Comparison of ENCODE assay signal across 8 cellular contexts in genomic region chr17:8156174-8156992, GRCh38. TPM values are rescaled to one million over a fixed set of nuclear protein-coding genes. Genes with fewer than 3 reads are reported as not detected.
DNase-seq lines count a peak whose midpoint lies in the region; ATAC-seq and TF ChIP-seq lines count a peak whose summit lies in the region.

No MANE protein-coding gene starts in this region.

- intact Hi-C loops in CD4-positive, alpha-beta memory T cell (cut with micrococcal nuclease), result loop anchor here (1.0 to 5.0 kb wide), 6 partner anchors 17 to 91 kb away; partner anchors contain the start of genes CTC1, PFAS and TMEM107

- H3K4me1 Mint-ChIP-seq in CD4-positive, alpha-beta memory T cell, result peaks cover 38 to 71% (median 55%) of the 10 kb centered on the region in 4 donors
- H3K4me1 Mint-ChIP-seq in activated CD4-positive, alpha-beta memory T cell treated with anti-CD3 and anti-CD28 coated beads, Interleukin-2, amount 10 ng/mL, durations not matched to agents 7 days and 5 days, result peaks cover 51% of the 10 kb centered on the region

- H3K4me3 Mint-ChIP-seq in CD4-positive, alpha-beta memory T cell, result no peak overlapping the region
- H3K4me3 Mint-ChIP-seq in activated CD4-positive, alpha-beta memory T cell treated with anti-CD3 and anti-CD28 coated beads, Interleukin-2, amount 10 ng/mL, durations not matched to agents 7 days and 5 days, result no peak overlapping the region

- WGBS in lung, 2 donors, result 0 to 1% methylated on average over 62 of the region's 62 CpGs

- H3K9me3 Mint-ChIP-seq in CD4-positive, alpha-beta memory T cell, result peaks cover 0 to 7% (median 0%) of the 10 kb centered on the region in 8 donors
- no peaks in the 10 kb centered on the region for H3K9me3 Mint-ChIP-seq in activated CD4-positive, alpha-beta memory T cell treated with anti-CD3 and anti-CD28 coated beads, Interleukin-2, amount 10 ng/mL, durations not matched to agents 7 days and 5 days

- peaks cover 24 to 60% of the 10 kb centered on the region in 2 donors for H3K36me3 Mint-ChIP-seq in CD4-positive, alpha-beta memory T cell
- H3K36me3 Mint-ChIP-seq in activated CD4-positive, alpha-beta memory T cell treated with anti-CD3 and anti-CD28 coated beads, Interleukin-2, amount 10 ng/mL, durations not matched to agents 7 days and 5 days (ENCODE audit: low read depth), result peaks cover 35% of the 10 kb centered on the region

- peak; percentile 68 for ATAC-seq in GM19438 (IDR thresholded peaks at IDR 0.05; ENCODE audit: low read depth, unreplicated experiment)
- peak; percentile 57 for ATAC-seq in HG03571 (IDR thresholded peaks at IDR 0.05; ENCODE audit: unreplicated experiment)
- ATAC-seq in lung (ENCODE audit: insufficient read depth, low FRiP score), result peak; percentile 75

- H3K4me3 ChIP-seq in CD4-positive, alpha-beta memory T cell (ENCODE audit: low read length in 2 of 2), result peak overlapping the region; percentile 90
- peak overlapping the region; percentile 94 for H3K4me3 ChIP-seq in lung

- POLR2A ChIA-PET in CD4-positive, alpha-beta memory T cell (lab: Charles Lee; ENCODE audit: partially characterized antibody), result interaction anchor here (0.6 to 23.4 kb wide), 35 partner anchors 7 to 1121 kb away, joined by 3 to 1074 read pairs (median 4); partner anchors contain the start of genes ALOXE3, AURKB, BORCS6 and CNTROB
- POLR2A ChIA-PET in activated CD4-positive, alpha-beta memory T cell treated with anti-CD3 and anti-CD28 coated beads, Interleukin-2, amount 10 ng/mL, durations not matched to agents 7 days and 5 days (lab: Charles Lee), result interaction anchor here (0.6 to 16.5 kb wide), 21 partner anchors 8 to 827 kb away, joined by 3 to 653 read pairs (median 8); partner anchors contain the start of genes ACAP1, AURKB, BORCS6 and CTC1

- H3K4me1 ChIP-seq in CD4-positive, alpha-beta memory T cell (ENCODE audit: insufficient read depth, low read length), result peaks cover 85% of the 10 kb centered on the region
- peaks cover 5 to 13% of the 10 kb centered on the region in 2 donors for H3K4me1 ChIP-seq in lung (ENCODE audit: control insufficient read depth in 2 of 2, insufficient read depth in 2 of 2, low read length in 2 of 2)

- no peaks in the 10 kb centered on the region for H3K9me3 ChIP-seq in CD4-positive, alpha-beta memory T cell (ENCODE audit: control insufficient read depth in 1 of 2, low read length in 2 of 2)
- H3K9me3 ChIP-seq in lung (ENCODE audit: control insufficient read depth in 2 of 2, insufficient read depth in 1 of 2, low read length in 1 of 2), result no peaks in the 10 kb centered on the region

- no peak overlapping the region for H3K27ac Mint-ChIP-seq in CD4-positive, alpha-beta memory T cell
- no peak overlapping the region for H3K27ac Mint-ChIP-seq in activated CD4-positive, alpha-beta memory T cell treated with anti-CD3 and anti-CD28 coated beads, Interleukin-2, amount 10 ng/mL, durations not matched to agents 7 days and 5 days

- CTCF ChIA-PET in CD4-positive, alpha-beta memory T cell (lab: Charles Lee; ENCODE audit: partially characterized antibody), result interaction anchor here (0.6 to 7.7 kb wide), 19 partner anchors 12 to 470 kb away, joined by 3 to 93 read pairs (median 4); partner anchors contain the start of genes ALOXE3, BORCS6 and CTC1
- CTCF ChIA-PET in activated CD4-positive, alpha-beta memory T cell treated with anti-CD3 and anti-CD28 coated beads, Interleukin-2, amount 10 ng/mL, durations not matched to agents 7 days and 5 days (lab: Charles Lee), result interaction anchor here (0.6 to 7.0 kb wide), 12 partner anchors 11 to 469 kb away, joined by 3 to 44 read pairs (median 4); partner anchors contain the start of genes ALOXE3, HES7 and TP53

- peak overlapping the region; percentile 100 for H3K27ac ChIP-seq in CD4-positive, alpha-beta memory T cell (ENCODE audit: low read depth, low read length)
- H3K27ac ChIP-seq in lung (ENCODE audit: low read depth in 1 of 2, low read length in 1 of 2), result peak overlapping the region; percentile 95 to 100

- no peaks in the 10 kb centered on the region for H3K27me3 ChIP-seq in CD4-positive, alpha-beta memory T cell (ENCODE audit: insufficient read depth, low read length)
- no peaks in the 10 kb centered on the region for H3K27me3 ChIP-seq in lung (ENCODE audit: control insufficient read depth, insufficient read depth)

- H3K27me3 Mint-ChIP-seq in CD4-positive, alpha-beta memory T cell, result no peaks in the 10 kb centered on the region
- H3K27me3 Mint-ChIP-seq in activated CD4-positive, alpha-beta memory T cell treated with anti-CD3 and anti-CD28 coated beads, Interleukin-2, amount 10 ng/mL, durations not matched to agents 7 days and 5 days, result no peaks in the 10 kb centered on the region

- peak; percentile 100 for DNase-seq in CD4-positive, alpha-beta memory T cell
- DNase-seq in NCI-H82 (lab: John Stamatoyannopoulos, UW) (peak; percentile 100), lung (ENCODE audit: low spot score) (peak; percentile 100)
- peak; percentile 100 for DNase-seq in activated CD4-positive, alpha-beta memory T cell treated with anti-CD3 and anti-CD28 coated beads, Interleukin-2, amount 10 ng/mL, durations not matched to agents 7 days and 5 days
- peak; percentile 100 for DNase-seq in effector CD4-positive, alpha-beta T cell
- DNase-seq in stimulated activated CD4-positive, alpha-beta T cell treated with anti-CD3 and anti-CD28 coated beads, TNF-alpha, amount 100 ng/mL, for 4 hours (ENCODE audit: low read depth in 3 of 3), result peak; percentile 99 to 100 (median 100)

- peaks cover 25% of the 10 kb centered on the region for H3K36me3 ChIP-seq in CD4-positive, alpha-beta memory T cell (ENCODE audit: insufficient read depth, low read length)
- peaks cover 3 to 14% of the 10 kb centered on the region in 2 donors for H3K36me3 ChIP-seq in lung (ENCODE audit: control insufficient read depth in 2 of 2, insufficient read depth in 2 of 2, low read length in 2 of 2)

- no peak for TF ChIP-seq CTCF in lung (IDR thresholded peaks at IDR 0.05; ENCODE audit: control extremely low read depth, extremely low read depth)

RNA-seq across cellular contexts. Expression of gene PER1, which starts 4.2 kb away (rescaled TPM):
- total RNA-seq in CD4-positive, alpha-beta memory T cell, result 10 to 100 TPM; 78.9 to 79.4 TPM
- 10 to 100 TPM in 1 of 2 donors, 1 to 10 TPM in 1; 3.7 to 18.6 TPM for polyA plus RNA-seq in CD4-positive, alpha-beta memory T cell
- total RNA-seq in activated CD4-positive, alpha-beta memory T cell treated with anti-CD3 and anti-CD28 coated beads, Interleukin-2, amount 10 ng/mL, durations not matched to agents 7 days and 5 days, result 10 to 100 TPM; 53.5 to 56.6 TPM
- 100 to 1,000 TPM; 132 to 238 TPM for total RNA-seq in lung
- 100 to 1,000 TPM in 1 of 2 donors, 10 to 100 TPM in 1; 93.5 to 126 TPM for polyA plus RNA-seq in lung

RNA-seq across cellular contexts. Expression of gene VAMP2, which starts 6.4 kb away (rescaled TPM):
- 100 to 1,000 TPM; 190 to 203 TPM for total RNA-seq in CD4-positive, alpha-beta memory T cell
- polyA plus RNA-seq in CD4-positive, alpha-beta memory T cell, result 100 to 1,000 TPM in 1 of 2 donors, 10 to 100 TPM in 1; 41.6 to 106 TPM
- 10 to 100 TPM; 75.2 to 79.1 TPM for total RNA-seq in activated CD4-positive, alpha-beta memory T cell treated with anti-CD3 and anti-CD28 coated beads, Interleukin-2, amount 10 ng/mL, durations not matched to agents 7 days and 5 days
- 10 to 100 TPM; 33.9 to 76.2 TPM for total RNA-seq in lung
- 10 to 100 TPM; 45.4 to 46.2 TPM for polyA plus RNA-seq in lung

RNA-seq across cellular contexts. Expression of gene TMEM107, which starts 19.8 kb away (rescaled TPM):
- total RNA-seq in CD4-positive, alpha-beta memory T cell, result 10 to 100 TPM; 25.0 to 25.3 TPM
- polyA plus RNA-seq in CD4-positive, alpha-beta memory T cell, result 10 to 100 TPM; 42.4 to 43.7 TPM
- total RNA-seq in activated CD4-positive, alpha-beta memory T cell treated with anti-CD3 and anti-CD28 coated beads, Interleukin-2, amount 10 ng/mL, durations not matched to agents 7 days and 5 days, result 10 to 100 TPM; 49.7 to 53.9 TPM
- 10 to 100 TPM; 24.4 to 33.1 TPM for total RNA-seq in lung
- polyA plus RNA-seq in lung, result 10 to 100 TPM; 13.2 to 19.0 TPM

RNA-seq across cellular contexts. Expression of gene HES7, which starts 32.5 kb away (rescaled TPM):
- not detected for total RNA-seq in CD4-positive, alpha-beta memory T cell
- polyA plus RNA-seq in CD4-positive, alpha-beta memory T cell, result not detected
- 1 to 10 TPM; 1.4 to 1.5 TPM for total RNA-seq in activated CD4-positive, alpha-beta memory T cell treated with anti-CD3 and anti-CD28 coated beads, Interleukin-2, amount 10 ng/mL, durations not matched to agents 7 days and 5 days
- under 1 TPM in 1 of 2 donors, not detected in 1; 0.55 TPM for total RNA-seq in lung
- under 1 TPM; 0.22 to 0.28 TPM for polyA plus RNA-seq in lung

RNA-seq across cellular contexts. Expression of gene BORCS6, which starts 33.6 kb away (rescaled TPM):
- total RNA-seq in CD4-positive, alpha-beta memory T cell, result 10 to 100 TPM; 19.2 to 19.4 TPM
- polyA plus RNA-seq in CD4-positive, alpha-beta memory T cell, result 10 to 100 TPM; 13.3 to 21.9 TPM
- 10 to 100 TPM; 16.3 to 17.0 TPM for total RNA-seq in activated CD4-positive, alpha-beta memory T cell treated with anti-CD3 and anti-CD28 coated beads, Interleukin-2, amount 10 ng/mL, durations not matched to agents 7 days and 5 days
- 10 to 100 TPM in 1 of 2 donors, 1 to 10 TPM in 1; 5.3 to 10.8 TPM for total RNA-seq in lung
- 10 to 100 TPM in 1 of 2 donors, 1 to 10 TPM in 1; 5.6 to 10.5 TPM for polyA plus RNA-seq in lung

Comparison
In these comparisons a context has a peak if more than half of its experiments do, and no peak if none do; other contexts are left out.
1. Peak in every context shown above with its lines: DNase-seq, ATAC-seq, H3K4me3 ChIP-seq and H3K27ac ChIP-seq.